In genomic region chr16:50632927-50633800, GRCh38 we compare ENCODE assay signal across 23 cellular contexts. TPM values are rescaled to one million over a fixed set of nuclear protein-coding genes. Genes with fewer than 3 reads are reported as not detected.
"Had no signal": no experiment of that assay in that cellular context is flagged by ENCODE, and none has a peak within 500 bp of the region (broad histone marks: within the 10 kb centered on the region; RNA-seq: fewer than 3 reads in every experiment).

No MANE protein-coding gene starts in this region.

- H3K36me3 ChIP-seq: MG63, SJCRH30 had no signal

- H3K4me3 ChIP-seq: MG63, SJCRH30 had no signal

- ATAC-seq: Panc1, PC-3, SK-N-SH treated with all-trans-retinoic acid at 6 μM for 48 hours had no signal

- H3K4me1 ChIP-seq: SJCRH30 had no signal

- FAIRE-seq: HTR-8/SVneo had no signal

- H3K27me3 ChIP-seq: MG63 had no signal

- DNase-seq: Karpas-422, KG1, MG63, NCI-H1092, NCI-H1436, NCI-H187, NCI-H2029, NCI-H2081 treated with DMSO at 0.1 percent for 48 hours, NCI-H2171, NCI-H226, NCI-H446, NCI-H510A, NCI-H524 treated with DMSO at 0.1 percent for 48 hours, NCI-H69, NCI-H774, PC-3, SHP77 treated with DMSO at 0.1 percent for 48 hours, SJCRH30 had no signal

- H3K27ac ChIP-seq: HL-60, RWPE1, SJCRH30 had no signal

- H3K9me3 ChIP-seq: MG63, SJCRH30 had no signal

RNA-seq across cellular contexts. Expression of gene SNX20, which starts 47.9 kb away (rescaled TPM):
- total RNA-seq: PC-3, SJCRH30 had no signal
